In the genomic region with DNA sequence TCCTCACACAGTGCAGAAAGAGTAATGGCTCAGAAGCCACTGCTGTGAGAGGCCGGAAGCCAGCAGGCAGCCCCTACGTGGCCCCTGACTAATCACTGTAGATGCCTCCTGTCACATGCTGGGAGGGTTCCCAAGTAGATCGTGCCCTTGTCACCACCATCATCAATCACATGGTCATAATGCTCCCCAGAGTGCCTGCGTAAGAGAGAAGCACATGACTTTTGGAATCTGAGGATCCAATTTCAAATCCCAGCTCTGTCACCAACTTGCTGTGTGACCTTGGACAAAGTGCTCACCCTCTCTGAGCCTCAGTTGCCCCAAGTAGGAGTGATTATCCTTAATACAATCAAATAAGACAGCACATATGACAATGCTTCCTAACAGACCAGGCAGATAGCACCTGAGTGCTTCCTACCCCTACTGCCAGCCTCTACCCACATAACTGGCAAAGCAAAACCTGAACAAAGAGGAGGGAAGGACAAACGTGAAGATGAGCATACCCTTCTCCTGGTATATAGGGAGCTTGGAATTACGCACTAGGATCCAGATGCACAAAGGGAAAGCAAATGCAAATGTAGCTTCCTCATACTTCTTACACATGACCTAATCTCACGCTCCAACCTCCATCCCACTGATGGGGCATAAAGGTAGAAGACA, we compare ENCODE assay signal across 2 cellular contexts.
TF ChIP-seq lines count a peak whose summit lies in the region.

No MANE protein-coding gene starts in this region.

TF ChIP-seq in HEK293, 187 proteins besides CTCF, POLR2A, EP300 and RAD21 (continued from another document):
- TF ChIP-seq, protein P1, sequence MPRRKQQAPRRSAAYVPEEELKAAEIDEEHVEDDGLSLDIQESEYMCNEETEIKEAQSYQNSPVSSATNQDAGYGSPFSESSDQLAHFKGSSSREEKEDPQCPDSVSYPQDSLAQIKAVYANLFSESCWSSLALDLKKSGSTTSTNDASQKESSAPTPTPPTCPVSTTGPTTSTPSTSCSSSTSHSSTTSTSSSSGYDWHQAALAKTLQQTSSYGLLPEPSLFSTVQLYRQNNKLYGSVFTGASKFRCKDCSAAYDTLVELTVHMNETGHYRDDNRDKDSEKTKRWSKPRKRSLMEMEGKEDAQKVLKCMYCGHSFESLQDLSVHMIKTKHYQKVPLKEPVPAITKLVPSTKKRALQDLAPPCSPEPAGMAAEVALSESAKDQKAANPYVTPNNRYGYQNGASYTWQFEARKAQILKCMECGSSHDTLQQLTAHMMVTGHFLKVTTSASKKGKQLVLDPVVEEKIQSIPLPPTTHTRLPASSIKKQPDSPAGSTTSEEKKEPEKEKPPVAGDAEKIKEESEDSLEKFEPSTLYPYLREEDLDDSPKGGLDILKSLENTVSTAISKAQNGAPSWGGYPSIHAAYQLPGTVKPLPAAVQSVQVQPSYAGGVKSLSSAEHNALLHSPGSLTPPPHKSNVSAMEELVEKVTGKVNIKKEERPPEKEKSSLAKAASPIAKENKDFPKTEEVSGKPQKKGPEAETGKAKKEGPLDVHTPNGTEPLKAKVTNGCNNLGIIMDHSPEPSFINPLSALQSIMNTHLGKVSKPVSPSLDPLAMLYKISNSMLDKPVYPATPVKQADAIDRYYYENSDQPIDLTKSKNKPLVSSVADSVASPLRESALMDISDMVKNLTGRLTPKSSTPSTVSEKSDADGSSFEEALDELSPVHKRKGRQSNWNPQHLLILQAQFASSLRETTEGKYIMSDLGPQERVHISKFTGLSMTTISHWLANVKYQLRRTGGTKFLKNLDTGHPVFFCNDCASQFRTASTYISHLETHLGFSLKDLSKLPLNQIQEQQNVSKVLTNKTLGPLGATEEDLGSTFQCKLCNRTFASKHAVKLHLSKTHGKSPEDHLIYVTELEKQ (tag by site-specific recombination; IDR thresholded peaks at IDR 0.05; ENCODE audit: borderline replicate concordance) = 0 out of 2 replicates have a peak, but pooled peaks have one; percentile 32
- TF ChIP-seq, protein P2, sequence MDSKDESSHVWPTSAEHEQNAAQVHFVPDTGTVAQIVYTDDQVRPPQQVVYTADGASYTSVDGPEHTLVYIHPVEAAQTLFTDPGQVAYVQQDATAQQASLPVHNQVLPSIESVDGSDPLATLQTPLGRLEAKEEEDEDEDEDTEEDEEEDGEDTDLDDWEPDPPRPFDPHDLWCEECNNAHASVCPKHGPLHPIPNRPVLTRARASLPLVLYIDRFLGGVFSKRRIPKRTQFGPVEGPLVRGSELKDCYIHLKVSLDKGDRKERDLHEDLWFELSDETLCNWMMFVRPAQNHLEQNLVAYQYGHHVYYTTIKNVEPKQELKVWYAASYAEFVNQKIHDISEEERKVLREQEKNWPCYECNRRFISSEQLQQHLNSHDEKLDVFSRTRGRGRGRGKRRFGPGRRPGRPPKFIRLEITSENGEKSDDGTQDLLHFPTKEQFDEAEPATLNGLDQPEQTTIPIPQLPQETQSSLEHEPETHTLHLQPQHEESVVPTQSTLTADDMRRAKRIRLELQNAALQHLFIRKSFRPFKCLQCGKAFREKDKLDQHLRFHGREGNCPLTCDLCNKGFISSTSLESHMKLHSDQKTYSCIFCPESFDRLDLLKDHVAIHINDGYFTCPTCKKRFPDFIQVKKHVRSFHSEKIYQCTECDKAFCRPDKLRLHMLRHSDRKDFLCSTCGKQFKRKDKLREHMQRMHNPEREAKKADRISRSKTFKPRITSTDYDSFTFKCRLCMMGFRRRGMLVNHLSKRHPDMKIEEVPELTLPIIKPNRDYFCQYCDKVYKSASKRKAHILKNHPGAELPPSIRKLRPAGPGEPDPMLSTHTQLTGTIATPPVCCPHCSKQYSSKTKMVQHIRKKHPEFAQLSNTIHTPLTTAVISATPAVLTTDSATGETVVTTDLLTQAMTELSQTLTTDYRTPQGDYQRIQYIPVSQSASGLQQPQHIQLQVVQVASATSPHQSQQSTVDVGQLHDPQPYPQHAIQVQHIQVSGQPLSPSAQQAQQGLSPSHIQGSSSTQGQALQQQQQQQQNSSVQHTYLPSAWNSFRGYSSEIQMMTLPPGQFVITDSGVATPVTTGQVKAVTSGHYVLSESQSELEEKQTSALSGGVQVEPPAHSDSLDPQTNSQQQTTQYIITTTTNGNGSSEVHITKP (tag by site-specific recombination; IDR thresholded peaks at IDR 0.05) = no peak
- TF ChIP-seq ZBTB21 (tag by site-specific recombination; IDR thresholded peaks at IDR 0.05) = 0 out of 2 replicates have a peak, but pooled peaks have one; percentile 13
- TF ChIP-seq, protein P3, sequence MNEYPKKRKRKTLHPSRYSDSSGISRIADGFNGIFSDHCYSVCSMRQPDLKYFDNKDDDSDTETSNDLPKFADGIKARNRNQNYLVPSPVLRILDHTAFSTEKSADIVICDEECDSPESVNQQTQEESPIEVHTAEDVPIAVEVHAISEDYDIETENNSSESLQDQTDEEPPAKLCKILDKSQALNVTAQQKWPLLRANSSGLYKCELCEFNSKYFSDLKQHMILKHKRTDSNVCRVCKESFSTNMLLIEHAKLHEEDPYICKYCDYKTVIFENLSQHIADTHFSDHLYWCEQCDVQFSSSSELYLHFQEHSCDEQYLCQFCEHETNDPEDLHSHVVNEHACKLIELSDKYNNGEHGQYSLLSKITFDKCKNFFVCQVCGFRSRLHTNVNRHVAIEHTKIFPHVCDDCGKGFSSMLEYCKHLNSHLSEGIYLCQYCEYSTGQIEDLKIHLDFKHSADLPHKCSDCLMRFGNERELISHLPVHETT (tag by site-specific recombination; IDR thresholded peaks at IDR 0.05) = peak; percentile 17; the same call in 1 of the 2 replicates

TF ChIP-seq in K562, 482 proteins besides CTCF, POLR2A, EP300 and RAD21 (continued from another document and continues in another):
- TF ChIP-seq, protein P4, sequence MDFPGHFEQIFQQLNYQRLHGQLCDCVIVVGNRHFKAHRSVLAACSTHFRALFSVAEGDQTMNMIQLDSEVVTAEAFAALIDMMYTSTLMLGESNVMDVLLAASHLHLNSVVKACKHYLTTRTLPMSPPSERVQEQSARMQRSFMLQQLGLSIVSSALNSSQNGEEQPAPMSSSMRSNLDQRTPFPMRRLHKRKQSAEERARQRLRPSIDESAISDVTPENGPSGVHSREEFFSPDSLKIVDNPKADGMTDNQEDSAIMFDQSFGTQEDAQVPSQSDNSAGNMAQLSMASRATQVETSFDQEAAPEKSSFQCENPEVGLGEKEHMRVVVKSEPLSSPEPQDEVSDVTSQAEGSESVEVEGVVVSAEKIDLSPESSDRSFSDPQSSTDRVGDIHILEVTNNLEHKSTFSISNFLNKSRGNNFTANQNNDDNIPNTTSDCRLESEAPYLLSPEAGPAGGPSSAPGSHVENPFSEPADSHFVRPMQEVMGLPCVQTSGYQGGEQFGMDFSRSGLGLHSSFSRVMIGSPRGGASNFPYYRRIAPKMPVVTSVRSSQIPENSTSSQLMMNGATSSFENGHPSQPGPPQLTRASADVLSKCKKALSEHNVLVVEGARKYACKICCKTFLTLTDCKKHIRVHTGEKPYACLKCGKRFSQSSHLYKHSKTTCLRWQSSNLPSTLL (IDR thresholded peaks at IDR 0.05) = no peak
- peak; percentile 95 for TF ChIP-seq BHLHE40 (IDR thresholded peaks at IDR 0.05; ENCODE audit: low read length)
- peak; percentile 24; the same call in 1 of the 2 replicates for TF ChIP-seq ARID1B (IDR thresholded peaks at IDR 0.05)
- TF ChIP-seq ESRRA (IDR thresholded peaks at IDR 0.05; ENCODE audit: borderline replicate concordance, low read depth) = peak; percentile 29; the same call in 1 of the 2 replicates
- peak; percentile 21 for TF ChIP-seq PHF20 (IDR thresholded peaks at IDR 0.05; ENCODE audit: partially characterized antibody)
- TF ChIP-seq FOSL1 (tag; conservative IDR thresholded peaks at IDR 0.05) = peak; percentile 81
- peak; percentile 98 for TF ChIP-seq ZFP36 (IDR thresholded peaks at IDR 0.05; ENCODE audit: low read depth, low read length, partially characterized antibody)
- peak; percentile 58 to 96; a peak in 3 of 4 replicates for TF ChIP-seq RCOR1 (IDR thresholded peaks at IDR 0.05; ENCODE audit: borderline replicate concordance in 1 of 2, low read depth in 2 of 2, low read length in 2 of 2)
- peak; percentile 98 for TF ChIP-seq ADNP (tag; IDR thresholded peaks at IDR 0.05)
- TF ChIP-seq TRIM24 (IDR thresholded peaks at IDR 0.05) = peak in 1 of 2 experiments; percentile 24; a peak in 1 of 4 replicates
- no peak for TF ChIP-seq ARID3A (IDR thresholded peaks at IDR 0.05; ENCODE audit: borderline replicate concordance, low read depth, low read length)
- TF ChIP-seq BCOR (IDR thresholded peaks at IDR 0.05) = peak; percentile 98
- TF ChIP-seq PTTG1 (tag; IDR thresholded peaks at IDR 0.05; ENCODE audit: low read depth) = 0 out of 2 replicates have a peak, but pooled peaks have one; percentile 40
- TF ChIP-seq KLF1 (tag; IDR thresholded peaks at IDR 0.05) = peak; percentile 73; the same call in 1 of the 2 replicates
- TF ChIP-seq RAD51 (IDR thresholded peaks at IDR 0.05; ENCODE audit: borderline replicate concordance, low read depth) = peak; percentile 47
- TF ChIP-seq HDAC2 (IDR thresholded peaks at IDR 0.05) = peak; percentile 93; the same call in 1 of the 2 replicates
- TF ChIP-seq MYC (IDR thresholded peaks at IDR 0.05; ENCODE audit: low read depth, low read length) = 0 out of 2 replicates have a peak, but pooled peaks have one; percentile 40
- TF ChIP-seq MYC (CRISPR knock-in tag; IDR thresholded peaks at IDR 0.05; ENCODE audit: borderline replicate concordance, low read depth) = no peak
- 0 out of 2 replicates have a peak, but pooled peaks have one; percentile 19 for TF ChIP-seq CBFA2T2 (conservative IDR thresholded peaks at IDR 0.05)
- TF ChIP-seq NRF1 (conservative IDR thresholded peaks at IDR 0.05 in 1 of 2, IDR thresholded peaks at IDR 0.05 in 1 of 2) = peak; percentile 22 to 28; a peak in 1 of 4 replicates
- 0 out of 2 replicates have a peak, but pooled peaks have one; percentile 25 for TF ChIP-seq ZNF24 (IDR thresholded peaks at IDR 0.05)
- TF ChIP-seq, protein P5, sequence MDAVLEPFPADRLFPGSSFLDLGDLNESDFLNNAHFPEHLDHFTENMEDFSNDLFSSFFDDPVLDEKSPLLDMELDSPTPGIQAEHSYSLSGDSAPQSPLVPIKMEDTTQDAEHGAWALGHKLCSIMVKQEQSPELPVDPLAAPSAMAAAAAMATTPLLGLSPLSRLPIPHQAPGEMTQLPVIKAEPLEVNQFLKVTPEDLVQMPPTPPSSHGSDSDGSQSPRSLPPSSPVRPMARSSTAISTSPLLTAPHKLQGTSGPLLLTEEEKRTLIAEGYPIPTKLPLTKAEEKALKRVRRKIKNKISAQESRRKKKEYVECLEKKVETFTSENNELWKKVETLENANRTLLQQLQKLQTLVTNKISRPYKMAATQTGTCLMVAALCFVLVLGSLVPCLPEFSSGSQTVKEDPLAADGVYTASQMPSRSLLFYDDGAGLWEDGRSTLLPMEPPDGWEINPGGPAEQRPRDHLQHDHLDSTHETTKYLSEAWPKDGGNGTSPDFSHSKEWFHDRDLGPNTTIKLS (IDR thresholded peaks at IDR 0.05; ENCODE audit: borderline replicate concordance, low read depth) = peak; percentile 38; the same call in 1 of the 2 replicates
- TF ChIP-seq, protein P6, sequence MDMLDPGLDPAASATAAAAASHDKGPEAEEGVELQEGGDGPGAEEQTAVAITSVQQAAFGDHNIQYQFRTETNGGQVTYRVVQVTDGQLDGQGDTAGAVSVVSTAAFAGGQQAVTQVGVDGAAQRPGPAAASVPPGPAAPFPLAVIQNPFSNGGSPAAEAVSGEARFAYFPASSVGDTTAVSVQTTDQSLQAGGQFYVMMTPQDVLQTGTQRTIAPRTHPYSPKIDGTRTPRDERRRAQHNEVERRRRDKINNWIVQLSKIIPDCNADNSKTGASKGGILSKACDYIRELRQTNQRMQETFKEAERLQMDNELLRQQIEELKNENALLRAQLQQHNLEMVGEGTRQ (CRISPR knock-in tag; IDR thresholded peaks at IDR 0.05) = peak; percentile 55
- TF ChIP-seq PKNOX1 (IDR thresholded peaks at IDR 0.05) = peak; percentile 82
- TF ChIP-seq SMC3 (conservative IDR thresholded peaks at IDR 0.05; ENCODE audit: insufficient read depth, low read depth, low read length) = no peak
- TF ChIP-seq MNT (conservative IDR thresholded peaks at IDR 0.05) = peak in 1 of 2 experiments; percentile 23; a peak in 1 of 4 replicates
- TF ChIP-seq LEF1 (IDR thresholded peaks at IDR 0.05) = peak; percentile 76; the same call in 1 of the 2 replicates
- TF ChIP-seq HES1 (IDR thresholded peaks at IDR 0.05; ENCODE audit: low read depth) = peak; percentile 61; the same call in 1 of the 2 replicates
- TF ChIP-seq ZNF766 (CRISPR knock-in tag; conservative IDR thresholded peaks at IDR 0.05) = peak; percentile 80
- no peak for TF ChIP-seq NR2C1 (IDR thresholded peaks at IDR 0.05)
- 0 out of 2 replicates have a peak, but pooled peaks have one; percentile 7 for TF ChIP-seq NR2C1 (tag; IDR thresholded peaks at IDR 0.05)
- peak; percentile 12; the same call in 1 of the 2 replicates for TF ChIP-seq ZBTB1 (CRISPR knock-in tag; IDR thresholded peaks at IDR 0.05; ENCODE audit: borderline replicate concordance, low read depth)
